Comparison of ENCODE assay signal across 18 cellular contexts in genomic region chr16:82793550-82794244, GRCh38.
"Had no signal": no experiment of that assay in that cellular context is flagged by ENCODE, and none has a peak within 500 bp of the region (broad histone marks: within the 10 kb centered on the region; RNA-seq: fewer than 3 reads in every experiment).

No MANE protein-coding gene starts in this region.

- H3K4me1 Mint-ChIP-seq: naive thymus-derived CD4-positive, alpha-beta T cell; stimulated activated effector memory CD8-positive, alpha-beta T cell treated with anti-CD3 and anti-CD28 coated beads, Interleukin-12 subunit alpha, Interleukin-12 subunit beta, amount 100 ng/mL, for 72 hours had no signal

- H3K27me3 ChIP-seq: gastroesophageal sphincter, ovary, right atrium auricular region, suprapubic skin, thyroid gland had no signal

- H3K27ac ChIP-seq: gastroesophageal sphincter, ovary, right atrium auricular region, suprapubic skin, thyroid gland had no signal

- H3K27me3 Mint-ChIP-seq: dendritic cell treated with granulocyte-macrophage colony-stimulating factor and Interleukin-4, amounts not matched to agents 40 ng/mL and 50 ng/mL, for 4 days; type B pancreatic cell had no signal

- H3K9me3 ChIP-seq: gastroesophageal sphincter, ovary, right atrium auricular region, suprapubic skin, thyroid gland had no signal

- ATAC-seq: gastroesophageal sphincter; left colon; naive thymus-derived CD4-positive, alpha-beta T cell; stimulated activated effector memory CD8-positive, alpha-beta T cell treated with anti-CD3 and anti-CD28 coated beads, Interleukin-12 subunit alpha, Interleukin-12 subunit beta, amount 100 ng/mL, for 72 hours; stimulated activated naive CD8-positive, alpha-beta T cell treated with anti-CD3 and anti-CD28 coated beads, Interleukin-15, Interleukin-2, amounts not matched to agents 100 U/mL and 50 U/mL, for 24 hours had no signal

- H3K27ac Mint-ChIP-seq: dendritic cell treated with granulocyte-macrophage colony-stimulating factor and Interleukin-4, amounts not matched to agents 40 ng/mL and 50 ng/mL, for 4 days; naive thymus-derived CD4-positive, alpha-beta T cell; stimulated activated effector memory CD8-positive, alpha-beta T cell treated with anti-CD3 and anti-CD28 coated beads, Interleukin-12 subunit alpha, Interleukin-12 subunit beta, amount 100 ng/mL, for 72 hours; type B pancreatic cell had no signal

- H3K36me3 Mint-ChIP-seq: naive thymus-derived CD4-positive, alpha-beta T cell; stimulated activated effector memory CD8-positive, alpha-beta T cell treated with anti-CD3 and anti-CD28 coated beads, Interleukin-12 subunit alpha, Interleukin-12 subunit beta, amount 100 ng/mL, for 72 hours; type B pancreatic cell had no signal

- H3K4me2 ChIP-seq: smooth muscle cell had no signal

- H3K9me3 Mint-ChIP-seq: dendritic cell treated with granulocyte-macrophage colony-stimulating factor and Interleukin-4, amounts not matched to agents 40 ng/mL and 50 ng/mL, for 4 days; stimulated activated effector memory CD8-positive, alpha-beta T cell treated with anti-CD3 and anti-CD28 coated beads, Interleukin-12 subunit alpha, Interleukin-12 subunit beta, amount 100 ng/mL, for 72 hours; type B pancreatic cell had no signal

- H3K4me1 ChIP-seq: gastroesophageal sphincter, right atrium auricular region, suprapubic skin, thyroid gland had no signal

- H3K4me3 Mint-ChIP-seq: dendritic cell treated with granulocyte-macrophage colony-stimulating factor and Interleukin-4, amounts not matched to agents 40 ng/mL and 50 ng/mL, for 4 days; naive thymus-derived CD4-positive, alpha-beta T cell; stimulated activated effector memory CD8-positive, alpha-beta T cell treated with anti-CD3 and anti-CD28 coated beads, Interleukin-12 subunit alpha, Interleukin-12 subunit beta, amount 100 ng/mL, for 72 hours; type B pancreatic cell had no signal

- DNase-seq: cerebellar nuclear complex; foreskin fibroblast; glutamatergic neuron; left colon; mesendoderm; naive thymus-derived CD4-positive, alpha-beta T cell; ovary; stimulated activated CD4-positive, alpha-beta T cell treated with anti-CD3 and anti-CD28 coated beads, Interleukin-4, amount 100 ng/mL, for 1 hour; stimulated activated CD8-positive, alpha-beta memory T cell treated with anti-CD3 and anti-CD28 coated beads, Interleukin-4, amount 100 ng/mL, for 48 hours; stimulated activated naive CD8-positive, alpha-beta T cell treated with anti-CD3 and anti-CD28 coated beads, Interleukin-15, Interleukin-2, amounts not matched to agents 100 U/mL and 50 U/mL, for 24 hours; thyroid gland had no signal

- H3K36me3 ChIP-seq: gastroesophageal sphincter, ovary, right atrium auricular region, suprapubic skin, thyroid gland had no signal

- H3K4me3 ChIP-seq: gastroesophageal sphincter, ovary, right atrium auricular region, smooth muscle cell, suprapubic skin, thyroid gland had no signal
